Comparison of ENCODE assay signal across 1 cellular context in the genomic region with DNA sequence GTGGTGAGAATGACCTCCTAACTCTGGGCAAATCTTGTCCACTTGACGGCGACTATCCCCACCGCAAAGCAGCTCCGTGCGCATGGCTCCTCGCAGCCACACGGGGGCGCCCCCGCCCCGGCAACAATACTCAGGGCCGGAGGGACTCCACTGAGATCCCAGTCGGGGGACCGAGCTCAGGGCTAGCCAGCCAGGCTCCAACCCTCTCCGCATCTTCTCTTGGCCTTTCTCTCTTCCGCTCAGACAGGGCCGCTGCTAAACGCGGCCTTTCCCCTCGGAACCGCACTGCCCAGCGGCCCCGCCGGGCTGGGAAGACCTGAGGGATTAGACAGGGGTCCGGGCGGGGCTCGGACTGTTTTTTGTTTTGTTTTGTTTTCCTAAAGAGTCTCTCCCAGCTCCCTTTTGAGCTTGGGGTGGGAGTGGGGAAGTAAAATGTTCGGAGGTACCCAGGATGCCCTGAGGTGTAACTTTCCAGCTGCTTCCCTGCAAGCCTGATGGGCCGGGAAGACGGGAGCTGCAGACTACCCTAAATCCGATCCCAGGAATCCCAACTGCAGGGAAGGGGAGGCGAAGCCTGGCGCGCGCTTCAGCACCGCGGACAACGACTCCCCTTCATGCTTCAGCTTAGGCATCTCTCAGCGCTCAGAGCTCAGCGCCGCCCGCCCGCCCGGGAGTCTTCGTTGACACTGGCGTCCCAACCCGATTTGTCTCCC.
TF ChIP-seq lines count a peak whose summit lies in the region.

No MANE protein-coding gene starts in this region.

TF ChIP-seq in K562, 482 proteins besides CTCF, POLR2A, EP300 and RAD21:
- TF ChIP-seq SOX6 (IDR thresholded peaks at IDR 0.05) = 0 out of 2 replicates have a peak, but pooled peaks have one; percentile 18
- TF ChIP-seq TAF15 (IDR thresholded peaks at IDR 0.05; ENCODE audit: low read depth, low read length) = no peak
- no peak for TF ChIP-seq BRF1 (IDR thresholded peaks at IDR 0.05; ENCODE audit: borderline replicate concordance, extremely low read depth, insufficient read length)
- TF ChIP-seq CC2D1A (IDR thresholded peaks at IDR 0.05) = peak; percentile 71; the same call in 1 of the 2 replicates
- peak; percentile 32 to 36; a peak in 2 of 4 replicates for TF ChIP-seq NRF1 (conservative IDR thresholded peaks at IDR 0.05 in 1 of 2, IDR thresholded peaks at IDR 0.05 in 1 of 2)
- peak; percentile 87 for TF ChIP-seq SMC3 (conservative IDR thresholded peaks at IDR 0.05; ENCODE audit: insufficient read depth, low read depth, low read length)
- peak; percentile 64 for TF ChIP-seq RB1 (IDR thresholded peaks at IDR 0.05; ENCODE audit: low read depth)
- TF ChIP-seq, protein P1, sequence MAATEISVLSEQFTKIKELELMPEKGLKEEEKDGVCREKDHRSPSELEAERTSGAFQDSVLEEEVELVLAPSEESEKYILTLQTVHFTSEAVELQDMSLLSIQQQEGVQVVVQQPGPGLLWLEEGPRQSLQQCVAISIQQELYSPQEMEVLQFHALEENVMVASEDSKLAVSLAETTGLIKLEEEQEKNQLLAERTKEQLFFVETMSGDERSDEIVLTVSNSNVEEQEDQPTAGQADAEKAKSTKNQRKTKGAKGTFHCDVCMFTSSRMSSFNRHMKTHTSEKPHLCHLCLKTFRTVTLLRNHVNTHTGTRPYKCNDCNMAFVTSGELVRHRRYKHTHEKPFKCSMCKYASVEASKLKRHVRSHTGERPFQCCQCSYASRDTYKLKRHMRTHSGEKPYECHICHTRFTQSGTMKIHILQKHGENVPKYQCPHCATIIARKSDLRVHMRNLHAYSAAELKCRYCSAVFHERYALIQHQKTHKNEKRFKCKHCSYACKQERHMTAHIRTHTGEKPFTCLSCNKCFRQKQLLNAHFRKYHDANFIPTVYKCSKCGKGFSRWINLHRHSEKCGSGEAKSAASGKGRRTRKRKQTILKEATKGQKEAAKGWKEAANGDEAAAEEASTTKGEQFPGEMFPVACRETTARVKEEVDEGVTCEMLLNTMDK (IDR thresholded peaks at IDR 0.05; ENCODE audit: borderline replicate concordance, insufficient read depth, low read depth, low read length, poor library complexity, severe bottlenecking) = peak; percentile 71
- TF ChIP-seq SMARCA5 (IDR thresholded peaks at IDR 0.05) = no peak
- TF ChIP-seq MAZ (CRISPR knock-in tag; conservative IDR thresholded peaks at IDR 0.05 in 1 of 2, IDR thresholded peaks at IDR 0.05 in 1 of 2) = peak in 1 of 2 experiments; percentile 64; a peak in 1 of 4 replicates
- 0 out of 2 replicates have a peak, but pooled peaks have one; percentile 16 for TF ChIP-seq CXXC5 (CRISPR knock-in tag; IDR thresholded peaks at IDR 0.05)
- TF ChIP-seq RUNX1 (IDR thresholded peaks at IDR 0.05; ENCODE audit: low read depth) = 0 out of 2 replicates have a peak, but pooled peaks have one; percentile 54
- peak; percentile 39; the same call in 1 of the 2 replicates for TF ChIP-seq MYC (IDR thresholded peaks at IDR 0.05; ENCODE audit: low read depth, low read length)
- no peak for TF ChIP-seq MYC (CRISPR knock-in tag; IDR thresholded peaks at IDR 0.05; ENCODE audit: borderline replicate concordance, low read depth)
- TF ChIP-seq, protein P2, sequence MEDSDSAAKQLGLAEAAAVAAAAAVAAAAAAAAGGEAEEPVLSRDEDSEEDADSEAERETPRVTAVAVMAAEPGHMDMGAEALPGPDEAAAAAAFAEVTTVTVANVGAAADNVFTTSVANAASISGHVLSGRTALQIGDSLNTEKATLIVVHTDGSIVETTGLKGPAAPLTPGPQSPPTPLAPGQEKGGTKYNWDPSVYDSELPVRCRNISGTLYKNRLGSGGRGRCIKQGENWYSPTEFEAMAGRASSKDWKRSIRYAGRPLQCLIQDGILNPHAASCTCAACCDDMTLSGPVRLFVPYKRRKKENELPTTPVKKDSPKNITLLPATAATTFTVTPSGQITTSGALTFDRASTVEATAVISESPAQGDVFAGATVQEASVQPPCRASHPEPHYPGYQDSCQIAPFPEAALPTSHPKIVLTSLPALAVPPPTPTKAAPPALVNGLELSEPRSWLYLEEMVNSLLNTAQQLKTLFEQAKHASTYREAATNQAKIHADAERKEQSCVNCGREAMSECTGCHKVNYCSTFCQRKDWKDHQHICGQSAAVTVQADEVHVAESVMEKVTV (CRISPR knock-in tag; IDR thresholded peaks at IDR 0.05) = peak; percentile 80
- TF ChIP-seq POLR2G (IDR thresholded peaks at IDR 0.05; ENCODE audit: low read depth, low read length) = no peak
- no peak for TF ChIP-seq TOE1 (IDR thresholded peaks at IDR 0.05; ENCODE audit: borderline replicate concordance)
- TF ChIP-seq TOE1 (CRISPR knock-in tag; IDR thresholded peaks at IDR 0.05; ENCODE audit: borderline replicate concordance, low read depth) = no peak
- 0 out of 2 replicates have a peak, but pooled peaks have one; percentile 30 for TF ChIP-seq SP1 (CRISPR knock-in tag; IDR thresholded peaks at IDR 0.05)
- no peak for TF ChIP-seq MLLT1 (IDR thresholded peaks at IDR 0.05)
- TF ChIP-seq RCOR1 (IDR thresholded peaks at IDR 0.05; ENCODE audit: borderline replicate concordance in 1 of 2, low read depth in 2 of 2, low read length in 2 of 2) = peak in 1 of 2 experiments; percentile 3; a peak in 1 of 4 replicates
- no peak for TF ChIP-seq PTRF (tag; IDR thresholded peaks at IDR 0.05)
- TF ChIP-seq CBX8 (IDR thresholded peaks at IDR 0.05; ENCODE audit: borderline replicate concordance, extremely low read depth, low read depth, low read length, poor library complexity, severe bottlenecking) = no peak
- TF ChIP-seq ARID2 (IDR thresholded peaks at IDR 0.05) = peak; percentile 83; the same call in 1 of the 2 replicates
- peak; percentile 62; the same call in 1 of the 2 replicates for TF ChIP-seq STAG1 (CRISPR knock-in tag; IDR thresholded peaks at IDR 0.05; ENCODE audit: borderline replicate concordance)
- TF ChIP-seq YY1 (IDR thresholded peaks at IDR 0.05; ENCODE audit: borderline replicate concordance in 1 of 3, control insufficient read depth in 1 of 3, extremely low read depth in 1 of 3, insufficient read depth in 3 of 3, insufficient read length in 1 of 3, insufficient replicate concordance in 2 of 3, low read depth in 1 of 3, low read length in 2 of 3) = peak in 1 of 3 experiments; percentile 44
- TF ChIP-seq ZFX (CRISPR knock-in tag; IDR thresholded peaks at IDR 0.05) = 0 out of 2 replicates have a peak, but pooled peaks have one; percentile 12
- TF ChIP-seq, protein P3, sequence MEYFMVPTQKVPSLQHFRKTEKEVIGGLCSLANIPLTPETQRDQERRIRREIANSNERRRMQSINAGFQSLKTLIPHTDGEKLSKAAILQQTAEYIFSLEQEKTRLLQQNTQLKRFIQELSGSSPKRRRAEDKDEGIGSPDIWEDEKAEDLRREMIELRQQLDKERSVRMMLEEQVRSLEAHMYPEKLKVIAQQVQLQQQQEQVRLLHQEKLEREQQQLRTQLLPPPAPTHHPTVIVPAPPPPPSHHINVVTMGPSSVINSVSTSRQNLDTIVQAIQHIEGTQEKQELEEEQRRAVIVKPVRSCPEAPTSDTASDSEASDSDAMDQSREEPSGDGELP (CRISPR knock-in tag; IDR thresholded peaks at IDR 0.05; ENCODE audit: borderline replicate concordance) = peak; percentile 47; the same call in 1 of the 2 replicates
- TF ChIP-seq HCFC1 (IDR thresholded peaks at IDR 0.05; ENCODE audit: low read depth, low read length) = 0 out of 2 replicates have a peak, but pooled peaks have one; percentile 10
- TF ChIP-seq, protein P4, sequence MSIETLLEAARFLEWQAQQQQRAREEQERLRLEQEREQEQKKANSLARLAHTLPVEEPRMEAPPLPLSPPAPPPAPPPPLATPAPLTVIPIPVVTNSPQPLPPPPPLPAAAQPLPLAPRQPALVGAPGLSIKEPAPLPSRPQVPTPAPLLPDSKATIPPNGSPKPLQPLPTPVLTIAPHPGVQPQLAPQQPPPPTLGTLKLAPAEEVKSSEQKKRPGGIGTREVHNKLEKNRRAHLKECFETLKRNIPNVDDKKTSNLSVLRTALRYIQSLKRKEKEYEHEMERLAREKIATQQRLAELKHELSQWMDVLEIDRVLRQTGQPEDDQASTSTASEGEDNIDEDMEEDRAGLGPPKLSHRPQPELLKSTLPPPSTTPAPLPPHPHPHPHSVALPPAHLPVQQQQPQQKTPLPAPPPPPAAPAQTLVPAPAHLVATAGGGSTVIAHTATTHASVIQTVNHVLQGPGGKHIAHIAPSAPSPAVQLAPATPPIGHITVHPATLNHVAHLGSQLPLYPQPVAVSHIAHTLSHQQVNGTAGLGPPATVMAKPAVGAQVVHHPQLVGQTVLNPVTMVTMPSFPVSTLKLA (conservative IDR thresholded peaks at IDR 0.05) = 0 out of 4 replicates have a peak, but pooled peaks of 1 of the 2 experiments have one; percentile 34
- no peak for TF ChIP-seq ZNF507 (tag; conservative IDR thresholded peaks at IDR 0.05)
- TF ChIP-seq EGR1 (conservative IDR thresholded peaks at IDR 0.05) = no peak
- peak; percentile 32 for TF ChIP-seq NEUROD1 (IDR thresholded peaks at IDR 0.05; ENCODE audit: borderline replicate concordance, low read depth, low read length, partially characterized antibody)
- TF ChIP-seq CREM (IDR thresholded peaks at IDR 0.05; ENCODE audit: low read depth) = peak; percentile 29; the same call in 1 of the 2 replicates
- TF ChIP-seq ESRRA (IDR thresholded peaks at IDR 0.05; ENCODE audit: borderline replicate concordance, low read depth) = peak; percentile 17; the same call in 1 of the 2 replicates
- TF ChIP-seq JUND (IDR thresholded peaks at IDR 0.05; ENCODE audit: borderline replicate concordance, low read depth, low read length) = peak; percentile 44; the same call in 1 of the 2 replicates
- TF ChIP-seq JUND (tag; IDR thresholded peaks at IDR 0.05; ENCODE audit: borderline replicate concordance, low read depth, low read length) = no peak
- 0 out of 2 replicates have a peak, but pooled peaks have one; percentile 32 for TF ChIP-seq MIER1 (IDR thresholded peaks at IDR 0.05; ENCODE audit: low read depth)
- TF ChIP-seq KLF16 (IDR thresholded peaks at IDR 0.05) = 0 out of 2 replicates have a peak, but pooled peaks have one; percentile 47
TF ChIP-seq in K562: peak in this region for 26.
